18 cellular contexts compared by ENCODE assay signal in genomic region chr5:34688015-34688800, GRCh38. TPM values are rescaled to one million over a fixed set of nuclear protein-coding genes. Genes with fewer than 3 reads are reported as not detected.
DNase-seq lines count a peak whose midpoint lies in the region; ATAC-seq, FAIRE-seq and TF ChIP-seq lines count a peak whose summit lies in the region.
"Had no signal": no experiment of that assay in that cellular context is flagged by ENCODE, and none has a peak within 500 bp of the region (broad histone marks: within the 10 kb centered on the region; RNA-seq: fewer than 3 reads in every experiment).

No MANE protein-coding gene starts in this region.

- H3K4me2 ChIP-seq in A549, result peak overlapping the region; percentile 95

- WGBS in A549 (ENCODE audit: missing lambda C conversion rate), result 85% methylated on average over 7 of the region's 7 CpGs
- WGBS in ovary, 3 donors, result 39 to 65% (median 51%) methylated on average over 7 of the region's 7 CpGs

- H3K27ac ChIP-seq in A549 (peak overlapping the region; percentile 85 to 93), ovary (no peak overlapping the region)
- H3K27ac ChIP-seq: esophagus squamous epithelium had no signal

- H3K27me3 ChIP-seq in ovary, result no peaks in the 10 kb centered on the region
- H3K27me3 ChIP-seq: esophagus squamous epithelium had no signal

- no peak for TF ChIP-seq POLR2A in A549 (IDR thresholded peaks at IDR 0.05; ENCODE audit: low read length)
- TF ChIP-seq POLR2A in ovary (IDR thresholded peaks at IDR 0.05), result no peak

- no peaks in the 10 kb centered on the region for H3K36me3 Mint-ChIP-seq in activated T-cell treated with anti-CD3 and anti-CD28 coated beads, Interleukin-2, amount 50 U/mL, for 4 hours (ENCODE audit: insufficient read depth)

- FAIRE-seq in A549 (lab: Jason Lieb, UNC), result no peak
- FAIRE-seq: small intestine had no signal

- H3K36me3 ChIP-seq in ovary, result no peaks in the 10 kb centered on the region
- H3K36me3 ChIP-seq: esophagus squamous epithelium had no signal

- H3K4me3 ChIP-seq in A549 (no peak overlapping the region), fibroblast of pulmonary artery (replicated peaks; ENCODE audit: low read depth, low read length) (no peak overlapping the region), ovary (peak overlapping the region; percentile 7)
- H3K4me3 ChIP-seq: esophagus squamous epithelium had no signal

- intact Hi-C loops in ovary (cut with DNase I), result no loop called here

- H3K9me3 ChIP-seq in A549 (no peaks in the 10 kb centered on the region), ovary (no peaks in the 10 kb centered on the region)
- H3K9me3 ChIP-seq: esophagus squamous epithelium had no signal

- TF ChIP-seq EP300 in A549 (IDR thresholded peaks at IDR 0.05) (no peak), ovary (IDR thresholded peaks at IDR 0.05) (no peak)

- CTCF ChIA-PET in A549 (lab: Yijun Ruan, JAX), result interaction anchor here (0.6 to 3.8 kb wide), 14 partner anchors 19 to 214 kb away, joined by 3 to 21 read pairs (median 3); partner anchors contain the start of gene RAI14

- peaks cover 80% of the 10 kb centered on the region for H3K4me1 ChIP-seq in A549
- H3K4me1 ChIP-seq in ovary (ENCODE audit: insufficient read depth), result peaks cover 9% of the 10 kb centered on the region

- no peaks in the 10 kb centered on the region for H3K4me1 Mint-ChIP-seq in activated T-cell treated with anti-CD3 and anti-CD28 coated beads, Interleukin-2, amount 50 U/mL, for 4 hours (ENCODE audit: low read depth)
- H3K4me1 Mint-ChIP-seq: stimulated activated naive CD8-positive, alpha-beta T cell treated with anti-CD3 and anti-CD28 coated beads, Interleukin-15, amount 100 ng/mL, for 72 hours had no signal

- no peak for DNase-seq in A549 (ENCODE audit: low read depth in 1 of 2, low spot score in 1 of 2)
- DNase-seq in NCI-H226, result peak; percentile 22
- DNase-seq in fibroblast of pulmonary artery (ENCODE audit: low read depth), result peak; percentile 57
- DNase-seq in ovary, result no peak
- no peak for DNase-seq in DMS153 (lab: John Stamatoyannopoulos, UW)
- no peak for DNase-seq in activated T-cell treated with anti-CD3 and anti-CD28 coated beads, Interleukin-2, amount 50 U/mL, for 4 hours
- DNase-seq in NCI-H748 (lab: John Stamatoyannopoulos, UW; ENCODE audit: unreplicated experiment), result no peak
- DNase-seq in NCI-H526 treated with DMSO at 0.1 percent for 48 hours (lab: John Stamatoyannopoulos, UW), result no peak
- DNase-seq: activated CD4-positive, alpha-beta T cell treated with anti-CD3 and anti-CD28 coated beads for 36 hours; activated naive CD8-positive, alpha-beta T cell treated with anti-CD3 and anti-CD28 coated beads, Interleukin-2, amount 50 U/mL, for 24 hours; C1 segment of cervical spinal cord; caudate nucleus; esophagus squamous epithelium; H7; stimulated activated CD4-positive, alpha-beta T cell treated with anti-CD3 and anti-CD28 coated beads, Interleukin-4, amount 100 ng/mL, for 1 hour; stimulated activated naive CD8-positive, alpha-beta T cell treated with anti-CD3 and anti-CD28 coated beads, Interleukin-15, amount 100 ng/mL, for 72 hours had no signal

- TF ChIP-seq CTCF in A549 (IDR thresholded peaks at IDR 0.05) (no peak), fibroblast of pulmonary artery (IDR thresholded peaks at IDR 0.05; ENCODE audit: low read length, missing control alignments) (no peak), ovary (IDR thresholded peaks at IDR 0.05) (no peak)

- no peaks in the 10 kb centered on the region for H3K9me3 Mint-ChIP-seq in activated T-cell treated with anti-CD3 and anti-CD28 coated beads, Interleukin-2, amount 50 U/mL, for 4 hours
- H3K9me3 Mint-ChIP-seq: activated naive CD8-positive, alpha-beta T cell treated with anti-CD3 and anti-CD28 coated beads, Interleukin-2, amount 50 U/mL, for 24 hours; activated T-helper 2 cell treated with anti-CD3 and anti-CD28 coated beads, Interferon-gamma antibody, Interleukin-2, Interleukin-4, amounts not matched to agents 10 μg/mL and 5 μg/mL and 100 μg/mL, durations not matched to agents 14 hours and 24 hours and 36 hours; stimulated activated naive CD8-positive, alpha-beta T cell treated with anti-CD3 and anti-CD28 coated beads, Interleukin-15, amount 100 ng/mL, for 72 hours had no signal

- no peak for TF ChIP-seq RAD21 in A549 (conservative IDR thresholded peaks at IDR 0.05 in 1 of 2, IDR thresholded peaks at IDR 0.05 in 1 of 2)

- ATAC-seq in A549, result no peak
- ATAC-seq in activated T-cell treated with anti-CD3 and anti-CD28 coated beads, Interleukin-2, amount 50 U/mL, for 4 hours, result no peak
- ATAC-seq: activated CD4-positive, alpha-beta T cell treated with anti-CD3 and anti-CD28 coated beads for 36 hours; activated naive CD8-positive, alpha-beta T cell treated with anti-CD3 and anti-CD28 coated beads, Interleukin-2, amount 50 U/mL, for 24 hours; stimulated activated naive CD8-positive, alpha-beta T cell treated with anti-CD3 and anti-CD28 coated beads, Interleukin-15, amount 100 ng/mL, for 72 hours had no signal

- POLR2A ChIA-PET in A549 (lab: Yijun Ruan, JAX), result interaction anchor here (1.0 to 3.0 kb wide), 5 partner anchors 80 to 241 kb away, joined by 3 to 29 read pairs (median 5); partner anchors contain the start of gene DNAJC21

- peaks cover 6% of the 10 kb centered on the region for H3K27me3 Mint-ChIP-seq in activated T-cell treated with anti-CD3 and anti-CD28 coated beads, Interleukin-2, amount 50 U/mL, for 4 hours (ENCODE audit: low read depth)
- H3K27me3 Mint-ChIP-seq: activated CD4-positive, alpha-beta T cell treated with anti-CD3 and anti-CD28 coated beads for 36 hours had no signal

- no peak overlapping the region for H3K4me3 Mint-ChIP-seq in activated T-cell treated with anti-CD3 and anti-CD28 coated beads, Interleukin-2, amount 50 U/mL, for 4 hours
- H3K4me3 Mint-ChIP-seq: activated CD4-positive, alpha-beta T cell treated with anti-CD3 and anti-CD28 coated beads for 36 hours; activated naive CD8-positive, alpha-beta T cell treated with anti-CD3 and anti-CD28 coated beads, Interleukin-2, amount 50 U/mL, for 24 hours; stimulated activated naive CD8-positive, alpha-beta T cell treated with anti-CD3 and anti-CD28 coated beads, Interleukin-15, amount 100 ng/mL, for 72 hours had no signal

TF ChIP-seq in A549, 52 proteins besides CTCF, POLR2A, EP300 and RAD21:
- TF ChIP-seq ELK1 (IDR thresholded peaks at IDR 0.05; ENCODE audit: low read depth, low read length) (no peak), USF2 (IDR thresholded peaks at IDR 0.05) (no peak), SMC3 (IDR thresholded peaks at IDR 0.05) (no peak), KDM1A (IDR thresholded peaks at IDR 0.05; ENCODE audit: low read depth) (no peak), ZC3H11A (IDR thresholded peaks at IDR 0.05) (no peak), RFX5 (IDR thresholded peaks at IDR 0.05) (no peak), TFCP2L1 (CRISPR knock-in tag; IDR thresholded peaks at IDR 0.05) (no peak), HEYL (CRISPR knock-in tag; IDR thresholded peaks at IDR 0.05) (no peak), CBX8 (IDR thresholded peaks at IDR 0.05) (no peak), MAZ (IDR thresholded peaks at IDR 0.05; ENCODE audit: borderline replicate concordance, low read depth, low read length) (no peak), JUN (IDR thresholded peaks at IDR 0.05) (no peak), MAX (IDR thresholded peaks at IDR 0.05) (no peak), FOXS1 (CRISPR knock-in tag; IDR thresholded peaks at IDR 0.05) (no peak)

RNA-seq across cellular contexts. Expression of gene RAI14, which starts 32.1 kb away (rescaled TPM):
- 97.7 and 113 TPM in 2 replicates for polyA plus RNA-seq in A549 (2011; rRNA removed)
- 65.8 and 66.3 TPM in 2 replicates for polyA plus RNA-seq in A549 (2012; cell fraction: cytosol; rRNA removed)
- 39.6 and 43.3 TPM in 2 replicates for polyA plus RNA-seq in A549 (2012; cell fraction: nucleus; rRNA removed)
- 71.9 to 76.7 TPM (median 75.3 TPM) in 3 replicates for polyA plus RNA-seq in A549 (2017; fragmentation: RNase III; extraction: RNeasy Plus Mini Kit Qiagen cat#74134 plus additional on column Dnase treatment)
- polyA minus RNA-seq in A549 (2011; rRNA and poly(A)+ RNA removed), result 168 and 240 TPM in 2 replicates
- total RNA-seq in ovary, result 10 to 100 TPM; 15.4 to 36.1 (median 27.9) TPM
- polyA plus RNA-seq in ovary, result 10 to 100 TPM in 1 of 2 donors, 1 to 10 TPM in 1; 8.2 to 24.6 TPM
- 1 to 10 TPM; 4.8 to 8.7 (median 7.1) TPM for total RNA-seq in activated T-cell treated with anti-CD3 and anti-CD28 coated beads, Interleukin-2, amount 50 U/mL, for 4 hours

Comparison
In these comparisons a context has a peak if more than half of its experiments do, and no peak if none do; other contexts are left out.
1. DNase-seq: peak in NCI-H226 (single experiment) and fibroblast of pulmonary artery (single experiment); none in A549 (0 of 2), ovary (0 of 5), DMS153 (single experiment), activated T-cell treated with anti-CD3 and anti-CD28 coated beads, Interleukin-2, amount 50 U/mL, for 4 hours (single experiment), NCI-H748 (single experiment) and NCI-H526 treated with DMSO at 0.1 percent for 48 hours (single experiment).
2. H3K27ac ChIP-seq: peak in A549 (2 of 2); none in ovary (0 of 2).